In genomic region chr1:36156329-36157114, GRCh38 we compare ENCODE assay signal across 8 cellular contexts. TPM values are rescaled to one million over a fixed set of nuclear protein-coding genes. Genes with fewer than 3 reads are reported as not detected.
DNase-seq lines count a peak whose midpoint lies in the region; ATAC-seq, FAIRE-seq and TF ChIP-seq lines count a peak whose summit lies in the region.

No MANE protein-coding gene starts in this region.

- peak; percentile 20 for TF ChIP-seq POLR2A in K562 (conservative IDR thresholded peaks at IDR 0.05)

- peaks cover 56% of the 10 kb centered on the region for H3K4me1 Mint-ChIP-seq in T-helper 2 cell treated with Interferon-gamma antibody and Interleukin-4, amounts not matched to agents 5 μg/mL and 100 μg/mL, for 36 hours (ENCODE audit: low read depth)

- 0 out of 2 replicates have a peak, but pooled peaks cover 3% of the 10 kb centered on the region for H4K20me1 ChIP-seq in K562 (replicated peaks; ENCODE audit: control insufficient read depth, insufficient read depth, low read length)

- no peak for TF ChIP-seq EP300 in K562 (IDR thresholded peaks at IDR 0.05; ENCODE audit: low read length)

- H3K9me1 ChIP-seq in K562 (ENCODE audit: control insufficient read depth, insufficient read depth, low read length): peaks cover 4% of the 10 kb centered on the region

- FAIRE-seq in K562 (lab: Jason Lieb, UNC): no peak

- H3K27me3 Mint-ChIP-seq in T-helper 2 cell treated with Interferon-gamma antibody and Interleukin-4, amounts not matched to agents 5 μg/mL and 100 μg/mL, for 36 hours (ENCODE audit: low read depth): no peaks in the 10 kb centered on the region

- no peaks in the 10 kb centered on the region for H3K9me3 Mint-ChIP-seq in T-helper 2 cell treated with Interferon-gamma antibody and Interleukin-4, amounts not matched to agents 5 μg/mL and 100 μg/mL, for 36 hours

- H3K27me3 ChIP-seq in MG63 (no peaks in the 10 kb centered on the region), K562 (ENCODE audit: control insufficient read depth in 2 of 2, insufficient read depth in 2 of 2, low read length in 2 of 2) (no peaks in the 10 kb centered on the region)

- peak overlapping the region; percentile 87 for H3K4me2 ChIP-seq in K562 (ENCODE audit: insufficient read depth, low read length)

- DNase-seq in AG10803 (ENCODE audit: low read depth) (no peak), MG63 (peak; percentile 79), K562 (ENCODE audit: extremely low read depth in 1 of 4, low spot score in 3 of 4) (peak; percentile 76 to 82 (median 80)), skeletal muscle cell (ENCODE audit: low read depth) (no peak), OCI-M2 (lab: John Stamatoyannopoulos, UW; ENCODE audit: unreplicated experiment) (no peak)
- peak; percentile 60 for DNase-seq in T-helper 2 cell treated with Interferon-gamma antibody and Interleukin-4, amounts not matched to agents 5 μg/mL and 100 μg/mL, for 36 hours (ENCODE audit: low spot score)

- peak overlapping the region; percentile 81 to 86 for H3K9ac ChIP-seq in K562 (ENCODE audit: insufficient read depth in 1 of 2, low read depth in 2 of 2, low read length in 2 of 2)

- no TSS peak for BruUV-seq in K562 (replicated peaks; lab: Mats Ljungman, UMichigan)

- H3K36me3 ChIP-seq in MG63: peaks cover 43% of the 10 kb centered on the region
- peaks cover 24% of the 10 kb centered on the region for H3K36me3 ChIP-seq in K562 (ENCODE audit: control insufficient read depth, insufficient read depth, low read length)

- H2AFZ ChIP-seq in K562 (ENCODE audit: low read depth, low read length): peak overlapping the region; percentile 76

- CTCF ChIA-PET in K562 (lab: Yijun Ruan, JAX; ENCODE audit: low intra/inter-chr PET ratio): interaction anchor here (1.0 to 1.1 kb wide), 2 partner anchors 56 to 57 kb away, joined by 3 read pairs; no protein-coding TSS in a partner anchor

- peaks cover 35% of the 10 kb centered on the region for H3K36me3 Mint-ChIP-seq in T-helper 2 cell treated with Interferon-gamma antibody and Interleukin-4, amounts not matched to agents 5 μg/mL and 100 μg/mL, for 36 hours (ENCODE audit: low read depth)

- peaks cover 58% of the 10 kb centered on the region for H3K79me2 ChIP-seq in K562 (ENCODE audit: control insufficient read depth, insufficient read depth, low read length)

- TF ChIP-seq RAD21 in K562 (CRISPR knock-in tag; conservative IDR thresholded peaks at IDR 0.05 in 1 of 2, IDR thresholded peaks at IDR 0.05 in 1 of 2): no peak

- H3K4me3 ChIP-seq in AG10803 (ENCODE audit: low read length) (peak overlapping the region; percentile 91), MG63 (peak overlapping the region; percentile 94), K562 (peak overlapping the region; percentile 92), iPS-18c (ENCODE audit: insufficient read depth, low read depth, low read length) (peak overlapping the region; percentile 90), skeletal muscle cell (ENCODE audit: low read depth, low read length) (peak overlapping the region; percentile 93)

- H3K4me3 Mint-ChIP-seq in T-helper 2 cell treated with Interferon-gamma antibody and Interleukin-4, amounts not matched to agents 5 μg/mL and 100 μg/mL, for 36 hours: peak overlapping the region; percentile 82

- WGBS in K562 (ENCODE audit: insufficient coverage, low coverage, missing lambda C conversion rate): 1% methylated on average over 53 of the region's 69 CpGs

- intact Hi-C loops in K562 (cut with micrococcal nuclease): no loop called here

- POLR2A ChIA-PET in K562 (lab: Yijun Ruan, JAX): interaction anchor here (0.6 to 1.8 kb wide), 8 partner anchors 9 to 1339 kb away, joined by 3 to 5 read pairs (median 4); no protein-coding TSS in a partner anchor

- in situ Hi-C loops in K562 (cut with MboI): no loop called here

- H3K4me1 ChIP-seq in K562 (replicated peaks in 1 of 2; ENCODE audit: control insufficient read depth in 2 of 2, insufficient read depth in 2 of 2, low read length in 2 of 2): peaks cover 50 to 64% of the 10 kb centered on the region in 2 experiments

- no peaks in the 10 kb centered on the region for H3K9me3 ChIP-seq in MG63
- H3K9me3 ChIP-seq in K562 (replicated peaks; ENCODE audit: control insufficient read depth, insufficient read depth, low read depth, low read length): no peaks in the 10 kb centered on the region
- H3K9me3 ChIP-seq in iPS-18c (ENCODE audit: control insufficient read depth, insufficient read depth, low read length): no peaks in the 10 kb centered on the region

- peak overlapping the region; percentile 91 for H3K27ac Mint-ChIP-seq in T-helper 2 cell treated with Interferon-gamma antibody and Interleukin-4, amounts not matched to agents 5 μg/mL and 100 μg/mL, for 36 hours

- peak overlapping the region; percentile 84 for H3K27ac ChIP-seq in K562 (ENCODE audit: extremely low read depth, low read depth, low read length)

- TF ChIP-seq CTCF in AG10803 (conservative IDR thresholded peaks at IDR 0.05; ENCODE audit: low read length): no peak
- TF ChIP-seq CTCF in K562 (IDR thresholded peaks at IDR 0.05 in 2 of 3, conservative IDR thresholded peaks at IDR 0.05 in 1 of 3; ENCODE audit: insufficient read depth in 2 of 3, low read depth in 1 of 3, low read length in 3 of 3): no peak

- ATAC-seq in GM19023 (IDR thresholded peaks at IDR 0.05; ENCODE audit: unreplicated experiment): peak; percentile 21
- peak; percentile 63 for ATAC-seq in K562

TF ChIP-seq in K562, 482 proteins besides CTCF, POLR2A, EP300 and RAD21 (continues in another document):
- TF ChIP-seq TEAD4 (IDR thresholded peaks at IDR 0.05; ENCODE audit: low read length) (no peak), TEAD4 (CRISPR knock-in tag; IDR thresholded peaks at IDR 0.05; ENCODE audit: borderline replicate concordance) (no peak)

RNA-seq across cellular contexts. Expression of gene MAP7D1, which starts 0.6 kb away (rescaled TPM):
- 104 and 154 TPM in 2 replicates for total RNA-seq in MG63 (2014; rRNA removed; shearing (Covaris generic); ENCODE audit: low replicate concordance)
- total RNA-seq in K562 (2011; cell fraction: chromatin; rRNA removed; ENCODE audit: low replicate concordance): 28.8 and 80.6 TPM in 2 replicates
- total RNA-seq in K562 (2011; cell fraction: nucleolus; rRNA removed): 47.5 and 62.2 TPM in 2 replicates
- 37.8 and 52.2 TPM in 2 replicates for total RNA-seq in K562 (2011; cell fraction: nucleoplasm; rRNA removed)
- total RNA-seq in K562 (2014; rRNA removed) (72.8 and 74.4 TPM in 2 replicates), K562 (2014; rRNA removed; fragmentation: Illumina TruSeq; extraction: Trizol) (17.4 and 20.8 TPM in 2 replicates), K562 (2015; rRNA removed; fragmentation: Illumina TruSeq; extraction: Trizol) (34.5 and 37.8 TPM in 2 replicates), K562 (2021) (101 and 108 TPM in 2 replicates)
- polyA plus RNA-seq in K562 (2011; rRNA removed) (17.2 and 18.4 TPM in 2 replicates), K562 (2014; fragmentation: Illumina TruSeq; extraction: Trizol) (49.2 and 53.7 TPM in 2 replicates), K562 (2014; fragmentation: Nextera tagmentation; extraction: Ambion mirVana) (1 to 10 TPM; 3.6 to 4.4 TPM), K562 (2014; rRNA removed) (53.8 and 54.7 TPM in 2 replicates)
- 14.6 and 28.7 TPM in 2 replicates for polyA plus RNA-seq in K562 (2011; cell fraction: cytosol; rRNA removed)
- 34.1 and 46.2 TPM in 2 replicates for polyA plus RNA-seq in K562 (2011; cell fraction: nucleus; rRNA removed)
- 51.5 and 56.5 TPM in 2 replicates for polyA plus RNA-seq in K562 (2012)
- 8.2 and 9.2 TPM in 2 replicates for polyA minus RNA-seq in K562 (2011; rRNA and poly(A)+ RNA removed)
- 31.8 and 55.1 TPM in 2 replicates for polyA minus RNA-seq in K562 (2011; cell fraction: cytosol; rRNA and poly(A)+ RNA removed)
- polyA minus RNA-seq in K562 (2011; cell fraction: nucleus; rRNA and poly(A)+ RNA removed): 13.1 and 14.8 TPM in 2 replicates

RNA-seq across cellular contexts. Expression of gene TRAPPC3, which starts 7.2 kb away (rescaled TPM):
- 158 and 194 TPM in 2 replicates for total RNA-seq in MG63 (2014; rRNA removed; shearing (Covaris generic); ENCODE audit: low replicate concordance)
- total RNA-seq in K562 (2011; cell fraction: chromatin; rRNA removed; ENCODE audit: low replicate concordance): 60.6 and 88.2 TPM in 2 replicates
- total RNA-seq in K562 (2011; cell fraction: nucleolus; rRNA removed): 67.4 and 71.0 TPM in 2 replicates
- 76.7 and 96.0 TPM in 2 replicates for total RNA-seq in K562 (2011; cell fraction: nucleoplasm; rRNA removed)
- total RNA-seq in K562 (2014; rRNA removed) (132 and 141 TPM in 2 replicates), K562 (2014; rRNA removed; fragmentation: Illumina TruSeq; extraction: Trizol) (109 and 114 TPM in 2 replicates), K562 (2015; rRNA removed; fragmentation: Illumina TruSeq; extraction: Trizol) (112 and 115 TPM in 2 replicates), K562 (2021) (83.4 and 90.9 TPM in 2 replicates)
- polyA plus RNA-seq in K562 (2011; rRNA removed) (128 and 141 TPM in 2 replicates), K562 (2014; fragmentation: Illumina TruSeq; extraction: Trizol) (127 and 140 TPM in 2 replicates), K562 (2014; fragmentation: Nextera tagmentation; extraction: Ambion mirVana) (10 to 100 TPM; 20.6 to 41.8 TPM), K562 (2014; rRNA removed) (119 and 142 TPM in 2 replicates)
- polyA plus RNA-seq in K562 (2011; cell fraction: cytosol; rRNA removed): 75.6 and 128 TPM in 2 replicates
- polyA plus RNA-seq in K562 (2011; cell fraction: nucleus; rRNA removed): 80.4 and 107 TPM in 2 replicates
- 109 and 110 TPM in 2 replicates for polyA plus RNA-seq in K562 (2012)
- polyA minus RNA-seq in K562 (2011; rRNA and poly(A)+ RNA removed): 47.8 and 54.0 TPM in 2 replicates
- polyA minus RNA-seq in K562 (2011; cell fraction: cytosol; rRNA and poly(A)+ RNA removed): 29.4 and 32.5 TPM in 2 replicates
- 18.6 and 31.1 TPM in 2 replicates for polyA minus RNA-seq in K562 (2011; cell fraction: nucleus; rRNA and poly(A)+ RNA removed)

RNA-seq across cellular contexts. Expression of gene COL8A2, which starts 31.5 kb away (rescaled TPM):
- total RNA-seq in MG63 (2014; rRNA removed; shearing (Covaris generic); ENCODE audit: low replicate concordance): 0.99 and 1.4 TPM in 2 replicates
- total RNA-seq in K562 (2011; cell fraction: chromatin; rRNA removed; ENCODE audit: low replicate concordance): 0.07 and 0.11 TPM in 2 replicates
- total RNA-seq in K562 (2011; cell fraction: nucleolus; rRNA removed): 0.13 and 0.17 TPM in 2 replicates
- 0.07 TPM in 1 of 2 replicates, not detected in the other for total RNA-seq in K562 (2011; cell fraction: nucleoplasm; rRNA removed)
- 0.14 TPM in 1 of 2 replicates, not detected in the other for total RNA-seq in K562 (2014; rRNA removed)
- total RNA-seq in K562 (2014; rRNA removed; fragmentation: Illumina TruSeq; extraction: Trizol): 0.03 TPM in 1 of 2 replicates, not detected in the other
- total RNA-seq in K562 (2015; rRNA removed; fragmentation: Illumina TruSeq; extraction: Trizol): not detected in 2 replicates
- 0.04 and 0.09 TPM in 2 replicates for total RNA-seq in K562 (2021)
- 0.04 TPM in 2 replicates for polyA plus RNA-seq in K562 (2011; rRNA removed)
- 0.09 TPM in 1 of 2 replicates, not detected in the other for polyA plus RNA-seq in K562 (2011; cell fraction: cytosol; rRNA removed)
- polyA plus RNA-seq in K562 (2011; cell fraction: nucleus; rRNA removed): 0.11 TPM in 1 of 2 replicates, not detected in the other
- polyA plus RNA-seq in K562 (2012): 0.01 and 0.07 TPM in 2 replicates
- polyA plus RNA-seq in K562 (2014; fragmentation: Illumina TruSeq; extraction: Trizol): 0.07 TPM in 1 of 2 replicates, not detected in the other
- not detected for polyA plus RNA-seq in K562 (2014; fragmentation: Nextera tagmentation; extraction: Ambion mirVana)
- 0.03 TPM in 1 of 2 replicates, not detected in the other for polyA plus RNA-seq in K562 (2014; rRNA removed)
- not detected in 2 replicates for polyA minus RNA-seq in K562 (2011; rRNA and poly(A)+ RNA removed)
- not detected in 2 replicates for polyA minus RNA-seq in K562 (2011; cell fraction: cytosol; rRNA and poly(A)+ RNA removed)
- 0.13 TPM in 1 of 2 replicates, not detected in the other for polyA minus RNA-seq in K562 (2011; cell fraction: nucleus; rRNA and poly(A)+ RNA removed)

Comparison
In these comparisons a context has a peak if more than half of its experiments do, and no peak if none do; other contexts are left out.
1. DNase-seq: peak in MG63 (single experiment), T-helper 2 cell treated with Interferon-gamma antibody and Interleukin-4, amounts not matched to agents 5 μg/mL and 100 μg/mL, for 36 hours (single experiment) and K562 (4 of 4); none in AG10803 (single experiment), skeletal muscle cell (single experiment) and OCI-M2 (single experiment).
2. Peak in every context shown above with its lines, with median percentiles within 50 percentile points of each other: H3K4me3 ChIP-seq.